35 cellular contexts compared by ENCODE assay signal in genomic region chr12:63985945-63986344, GRCh38.
"Had no signal": no experiment of that assay in that cellular context is flagged by ENCODE, and none has a peak within 500 bp of the region (broad histone marks: within the 10 kb centered on the region; RNA-seq: fewer than 3 reads in every experiment).

No MANE protein-coding gene starts in this region.

- H3K36me3 Mint-ChIP-seq: activated CD4-positive, alpha-beta memory T cell treated with anti-CD3 and anti-CD28 coated beads for 36 hours; activated CD8-positive, alpha-beta memory T cell treated with anti-CD3 and anti-CD28 coated beads, Interleukin-2, amount 10 ng/mL, durations not matched to agents 7 days and 5 days; activated naive CD8-positive, alpha-beta T cell had no signal

- H3K36me3 ChIP-seq: brain microvascular endothelial cell, gastrocnemius medialis, WERI-Rb-1 had no signal

- H3K9me3 ChIP-seq: esophagus muscularis mucosa, gastrocnemius medialis, heart left ventricle had no signal

- H3K9me3 Mint-ChIP-seq: activated B cell treated with CpG ODN at 0.5 μM for 24 hours; activated CD4-positive, alpha-beta memory T cell treated with anti-CD3 and anti-CD28 coated beads for 36 hours; activated CD4-positive, alpha-beta T cell treated with anti-CD3 and anti-CD28 coated beads, Interleukin-2, amount 10 ng/mL, durations not matched to agents 24 days and 14 days; activated T-cell treated with anti-CD3 and anti-CD28 coated beads, Interleukin-2, amount 50 U/mL, for 24 hours; activated T-cell treated with anti-CD3 and anti-CD28 coated beads, Interleukin-2, amount 50 U/mL, for 72 hours; central memory CD8-positive, alpha-beta T cell; effector memory CD8-positive, alpha-beta T cell; T-helper 2 cell treated with Interferon-gamma antibody and Interleukin-4, amounts not matched to agents 5 μg/mL and 100 μg/mL, for 36 hours had no signal

- H3K27me3 ChIP-seq: brain microvascular endothelial cell, esophagus muscularis mucosa, foreskin keratinocyte, gastrocnemius medialis, heart left ventricle had no signal

- FAIRE-seq: astrocyte, bronchial epithelial cell had no signal

- DNase-seq: activated B cell treated with CpG ODN at 0.5 μM for 24 hours; activated CD4-positive, alpha-beta memory T cell treated with anti-CD3 and anti-CD28 coated beads for 36 hours; activated CD4-positive, alpha-beta T cell treated with anti-CD3 and anti-CD28 coated beads, Interleukin-2, amount 10 ng/mL, durations not matched to agents 24 days and 14 days; activated CD8-positive, alpha-beta memory T cell treated with anti-CD3 and anti-CD28 coated beads, Interleukin-2, amount 10 ng/mL, durations not matched to agents 7 days and 5 days; activated CD8-positive, alpha-beta memory T cell treated with anti-CD3 and anti-CD28 coated beads, Interleukin-2, amount 50 U/mL, for 4 hours; activated CD8-positive, alpha-beta T cell treated with anti-CD3 and anti-CD28 coated beads, Interleukin-2, amount 10 ng/mL, durations not matched to agents 7 days and 5 days; activated gamma-delta T cell; activated naive CD4-positive, alpha-beta T cell; activated naive CD4-positive, alpha-beta T cell treated with anti-CD3 and anti-CD28 coated beads, Interleukin-2, amount 50 U/mL, for 16 hours; activated T-cell treated with anti-CD3 and anti-CD28 coated beads for 4 hours; activated T-cell treated with anti-CD3 and anti-CD28 coated beads, Interleukin-2, amount 50 U/mL, for 24 hours; activated T-cell treated with anti-CD3 and anti-CD28 coated beads, Interleukin-2, amount 50 U/mL, for 72 hours; amniotic stem cell; anterior cingulate cortex; brain microvascular endothelial cell; dermis blood vessel endothelial cell; effector CD4-positive, alpha-beta T cell; effector memory CD8-positive, alpha-beta T cell; erythroblast; foreskin keratinocyte; gastrocnemius medialis; glutamatergic neuron; heart left ventricle; T-helper 1 cell; T-helper 17 cell; T1000; WERI-Rb-1 had no signal

- H3K4me1 Mint-ChIP-seq: activated CD4-positive, alpha-beta T cell treated with anti-CD3 and anti-CD28 coated beads, Interleukin-2, amount 10 ng/mL, durations not matched to agents 24 days and 14 days; activated CD8-positive, alpha-beta memory T cell treated with anti-CD3 and anti-CD28 coated beads, Interleukin-2, amount 10 ng/mL, durations not matched to agents 7 days and 5 days; central memory CD8-positive, alpha-beta T cell had no signal

- H3K4me3 ChIP-seq: coronary artery, esophagus muscularis mucosa, gastrocnemius medialis, heart left ventricle had no signal

- ATAC-seq: activated CD4-positive, CD25-positive, alpha-beta regulatory T cell treated with anti-CD3 and anti-CD28 coated beads, Interleukin-2, amount 50 U/mL, for 24 hours; activated CD8-positive, alpha-beta memory T cell treated with anti-CD3 and anti-CD28 coated beads, Interleukin-2, amount 10 ng/mL, durations not matched to agents 7 days and 5 days; activated CD8-positive, alpha-beta T cell treated with anti-CD3 and anti-CD28 coated beads, Interleukin-2, amount 10 ng/mL, durations not matched to agents 7 days and 5 days; activated T-cell treated with anti-CD3 and anti-CD28 coated beads, Interleukin-2, amount 50 U/mL, for 72 hours; effector memory CD8-positive, alpha-beta T cell; foreskin keratinocyte; gastrocnemius medialis; heart left ventricle; T-helper 17 cell had no signal

- H3K27ac Mint-ChIP-seq: activated B cell treated with CpG ODN at 0.5 μM for 24 hours; activated CD4-positive, alpha-beta memory T cell treated with anti-CD3 and anti-CD28 coated beads for 36 hours; activated CD4-positive, alpha-beta T cell treated with anti-CD3 and anti-CD28 coated beads, Interleukin-2, amount 10 ng/mL, durations not matched to agents 24 days and 14 days; activated CD8-positive, alpha-beta memory T cell treated with anti-CD3 and anti-CD28 coated beads, Interleukin-2, amount 10 ng/mL, durations not matched to agents 7 days and 5 days; activated CD8-positive, alpha-beta T cell treated with anti-CD3 and anti-CD28 coated beads, Interleukin-2, amount 10 ng/mL, durations not matched to agents 7 days and 5 days; activated naive CD8-positive, alpha-beta T cell; activated T-cell treated with anti-CD3 and anti-CD28 coated beads, Interleukin-2, amount 50 U/mL, for 24 hours; activated T-cell treated with anti-CD3 and anti-CD28 coated beads, Interleukin-2, amount 50 U/mL, for 72 hours; effector memory CD8-positive, alpha-beta T cell; T-helper 17 cell; T-helper 2 cell treated with Interferon-gamma antibody and Interleukin-4, amounts not matched to agents 5 μg/mL and 100 μg/mL, for 36 hours had no signal

- H3K4me3 Mint-ChIP-seq: activated B cell treated with CpG ODN at 0.5 μM for 24 hours; activated CD4-positive, alpha-beta memory T cell treated with anti-CD3 and anti-CD28 coated beads for 36 hours; activated CD4-positive, alpha-beta T cell treated with anti-CD3 and anti-CD28 coated beads, Interleukin-2, amount 10 ng/mL, durations not matched to agents 24 days and 14 days; activated CD8-positive, alpha-beta memory T cell treated with anti-CD3 and anti-CD28 coated beads, Interleukin-2, amount 10 ng/mL, durations not matched to agents 7 days and 5 days; activated CD8-positive, alpha-beta T cell treated with anti-CD3 and anti-CD28 coated beads, Interleukin-2, amount 10 ng/mL, durations not matched to agents 7 days and 5 days; activated naive CD8-positive, alpha-beta T cell; activated T-cell treated with anti-CD3 and anti-CD28 coated beads, Interleukin-2, amount 50 U/mL, for 24 hours; activated T-cell treated with anti-CD3 and anti-CD28 coated beads, Interleukin-2, amount 50 U/mL, for 72 hours; central memory CD8-positive, alpha-beta T cell; effector memory CD8-positive, alpha-beta T cell; T-helper 17 cell; T-helper 2 cell treated with Interferon-gamma antibody and Interleukin-4, amounts not matched to agents 5 μg/mL and 100 μg/mL, for 36 hours had no signal

- H3K27ac ChIP-seq: brain microvascular endothelial cell, coronary artery, esophagus muscularis mucosa, foreskin keratinocyte, gastrocnemius medialis, heart left ventricle, WERI-Rb-1 had no signal

- H3K27me3 Mint-ChIP-seq: activated B cell treated with CpG ODN at 0.5 μM for 24 hours; activated CD4-positive, alpha-beta T cell treated with anti-CD3 and anti-CD28 coated beads, Interleukin-2, amount 10 ng/mL, durations not matched to agents 24 days and 14 days had no signal
